19 cellular contexts compared by ENCODE assay signal in genomic region chr17:64617125-64617780, GRCh38.
"Had no signal": no experiment of that assay in that cellular context is flagged by ENCODE, and none has a peak within 500 bp of the region (broad histone marks: within the 10 kb centered on the region; RNA-seq: fewer than 3 reads in every experiment).

No MANE protein-coding gene starts in this region.

- H3K27ac Mint-ChIP-seq: activated CD4-positive, alpha-beta memory T cell treated with anti-CD3 and anti-CD28 coated beads for 36 hours; activated naive CD8-positive, alpha-beta T cell treated with anti-CD3 and anti-CD28 coated beads, Interleukin-2, amount 10 ng/mL, durations not matched to agents 7 days and 5 days; natural killer cell had no signal

- H3K9me3 Mint-ChIP-seq: activated CD4-positive, alpha-beta memory T cell treated with anti-CD3 and anti-CD28 coated beads for 36 hours; activated naive CD8-positive, alpha-beta T cell treated with anti-CD3 and anti-CD28 coated beads, Interleukin-2, amount 10 ng/mL, durations not matched to agents 7 days and 5 days; central memory CD8-positive, alpha-beta T cell; natural killer cell had no signal

- H3K36me3 Mint-ChIP-seq: activated CD4-positive, alpha-beta memory T cell treated with anti-CD3 and anti-CD28 coated beads for 36 hours; natural killer cell had no signal

- ATAC-seq: esophagus mucosa, heart right ventricle, natural killer cell, right lobe of liver had no signal

- H3K4me2 ChIP-seq: smooth muscle cell had no signal

- H3K27me3 Mint-ChIP-seq: activated CD4-positive, alpha-beta memory T cell treated with anti-CD3 and anti-CD28 coated beads for 36 hours; activated naive CD8-positive, alpha-beta T cell treated with anti-CD3 and anti-CD28 coated beads, Interleukin-2, amount 10 ng/mL, durations not matched to agents 7 days and 5 days; central memory CD8-positive, alpha-beta T cell had no signal

- DNase-seq: activated CD4-positive, alpha-beta memory T cell treated with anti-CD3 and anti-CD28 coated beads for 36 hours; activated naive CD8-positive, alpha-beta T cell treated with anti-CD3 and anti-CD28 coated beads, Interleukin-2, amount 10 ng/mL, durations not matched to agents 7 days and 5 days; anterior cingulate cortex; brain microvascular endothelial cell; cortex of kidney; heart right ventricle; mesenchymal stem cell; natural killer cell; right lobe of liver; stimulated activated CD4-positive, alpha-beta T cell treated with anti-CD3 and anti-CD28 coated beads, Interleukin-4, amount 100 ng/mL, for 1 hour; stomach; T-helper 2 cell; trophoblast cell had no signal

- H3K9ac ChIP-seq: parathyroid adenoma had no signal

- H3K4me1 ChIP-seq: right lobe of liver had no signal

- H3K27me3 ChIP-seq: brain microvascular endothelial cell, heart right ventricle, neutrophil, right lobe of liver, stomach, vagina had no signal

- H3K36me3 ChIP-seq: heart right ventricle, neutrophil, right lobe of liver, stomach, vagina had no signal

- H3K4me3 ChIP-seq: heart right ventricle, right lobe of liver, smooth muscle cell, stomach, vagina had no signal

- H3K27ac ChIP-seq: brain microvascular endothelial cell, heart right ventricle, neutrophil, parathyroid adenoma, right lobe of liver, stomach, vagina had no signal

- H2AFZ ChIP-seq: parathyroid adenoma had no signal

- H3K9me3 ChIP-seq: heart right ventricle, neutrophil, right lobe of liver, stomach, vagina had no signal

- H3K4me3 Mint-ChIP-seq: activated CD4-positive, alpha-beta memory T cell treated with anti-CD3 and anti-CD28 coated beads for 36 hours; activated naive CD8-positive, alpha-beta T cell treated with anti-CD3 and anti-CD28 coated beads, Interleukin-2, amount 10 ng/mL, durations not matched to agents 7 days and 5 days; central memory CD8-positive, alpha-beta T cell; natural killer cell had no signal
